ENCODE assay signal across 14 cellular contexts in genomic region chr5:56813302-56813701, GRCh38. TPM values are rescaled to one million over a fixed set of nuclear protein-coding genes. Genes with fewer than 3 reads are reported as not detected.
A peak's percentile ranks its signal among the peaks of the same experiment; 100 is the strongest.
DNase-seq lines count a peak whose midpoint lies in the region; ATAC-seq lines count a peak whose summit lies in the region.
"Had no signal": no experiment of that assay in that cellular context is flagged by ENCODE, and none has a peak within 500 bp of the region (broad histone marks: within the 10 kb centered on the region; RNA-seq: fewer than 3 reads in every experiment).

No MANE protein-coding gene starts in this region.

- H3K36me3 Mint-ChIP-seq in IgD-negative memory B cell = peaks cover under 1% of the 10 kb centered on the region
- peaks cover 15% of the 10 kb centered on the region for H3K36me3 Mint-ChIP-seq in activated CD4-positive, alpha-beta memory T cell treated with anti-CD3 and anti-CD28 coated beads, Interleukin-2, amount 10 ng/mL, durations not matched to agents 7 days and 5 days (ENCODE audit: low read depth)
- no peaks in the 10 kb centered on the region for H3K36me3 Mint-ChIP-seq in naive thymus-derived CD8-positive, alpha-beta T cell

- peaks cover 0 to 4% (median 0%) of the 10 kb centered on the region in 3 donors for H3K9me3 Mint-ChIP-seq in IgD-negative memory B cell
- no peaks in the 10 kb centered on the region for H3K9me3 Mint-ChIP-seq in activated CD4-positive, alpha-beta memory T cell treated with anti-CD3 and anti-CD28 coated beads, Interleukin-2, amount 10 ng/mL, durations not matched to agents 7 days and 5 days
- no peaks in the 10 kb centered on the region for H3K9me3 Mint-ChIP-seq in naive thymus-derived CD8-positive, alpha-beta T cell

- POLR2A ChIA-PET in activated CD4-positive, alpha-beta memory T cell treated with anti-CD3 and anti-CD28 coated beads, Interleukin-2, amount 10 ng/mL, durations not matched to agents 7 days and 5 days (lab: Charles Lee) = interaction anchor here (1.6 to 2.9 kb wide), 4 partner anchors 39 to 484 kb away, joined by 4 to 21 read pairs (median 15); no protein-coding TSS in a partner anchor
- POLR2A ChIA-PET in naive thymus-derived CD8-positive, alpha-beta T cell (lab: Charles Lee) = no interaction called here

- CTCF ChIA-PET in activated CD4-positive, alpha-beta memory T cell treated with anti-CD3 and anti-CD28 coated beads, Interleukin-2, amount 10 ng/mL, durations not matched to agents 7 days and 5 days (lab: Charles Lee) = interaction anchor here (0.8 to 1.7 kb wide), 3 partner anchors 45 to 877 kb away, joined by 3 read pairs; no protein-coding TSS in a partner anchor

- H3K4me3 Mint-ChIP-seq in IgD-negative memory B cell = peak overlapping the region; percentile 90 to 96 (median 94)
- H3K4me3 Mint-ChIP-seq in activated CD4-positive, alpha-beta memory T cell treated with anti-CD3 and anti-CD28 coated beads, Interleukin-2, amount 10 ng/mL, durations not matched to agents 7 days and 5 days = peak overlapping the region; percentile 86
- H3K4me3 Mint-ChIP-seq in naive thymus-derived CD8-positive, alpha-beta T cell = peak overlapping the region in 7 of 10 donors; percentile 9 to 94 (median 92)

- no peak for ATAC-seq in naive thymus-derived CD8-positive, alpha-beta T cell

- peak overlapping the region; percentile 93 to 99 (median 94) for H3K27ac Mint-ChIP-seq in IgD-negative memory B cell
- peak overlapping the region; percentile 36 for H3K27ac Mint-ChIP-seq in activated CD4-positive, alpha-beta memory T cell treated with anti-CD3 and anti-CD28 coated beads, Interleukin-2, amount 10 ng/mL, durations not matched to agents 7 days and 5 days
- peak overlapping the region in 3 of 10 donors; percentile 4 to 93 (median 52) for H3K27ac Mint-ChIP-seq in naive thymus-derived CD8-positive, alpha-beta T cell

- peak; percentile 25 to 31 for DNase-seq in NOMO-1 (lab: John Stamatoyannopoulos, UW; ENCODE audit: unreplicated experiment in 2 of 2)
- no peak for DNase-seq in NOMO-1 treated with dmso at 0.1 percent for 144 hours (lab: John Stamatoyannopoulos, UW; ENCODE audit: unreplicated experiment)
- no peak for DNase-seq in activated CD4-positive, alpha-beta memory T cell treated with anti-CD3 and anti-CD28 coated beads, Interleukin-2, amount 10 ng/mL, durations not matched to agents 7 days and 5 days
- no peak for DNase-seq in naive thymus-derived CD8-positive, alpha-beta T cell
- DNase-seq in cerebellar nuclear complex (lab: John Stamatoyannopoulos, UW) = no peak
- DNase-seq in HuH-7 (ENCODE audit: low spot score) = no peak
- DNase-seq in NCI-H2227 (lab: John Stamatoyannopoulos, UW; ENCODE audit: unreplicated experiment) = no peak
- DNase-seq: 8988T; activated naive CD4-positive, alpha-beta T cell treated with Interleukin-2 at 50 U/mL for 16 hours; HCEC 1CT; head of caudate nucleus; substantia nigra; SW 1271 had no signal

- H3K27me3 Mint-ChIP-seq in IgD-negative memory B cell = no peaks in the 10 kb centered on the region
- peaks cover 3% of the 10 kb centered on the region for H3K27me3 Mint-ChIP-seq in activated CD4-positive, alpha-beta memory T cell treated with anti-CD3 and anti-CD28 coated beads, Interleukin-2, amount 10 ng/mL, durations not matched to agents 7 days and 5 days
- H3K27me3 Mint-ChIP-seq in naive thymus-derived CD8-positive, alpha-beta T cell = no peaks in the 10 kb centered on the region

- peaks cover 15 to 21% (median 18%) of the 10 kb centered on the region in 3 donors for H3K4me1 Mint-ChIP-seq in IgD-negative memory B cell
- H3K4me1 Mint-ChIP-seq in activated CD4-positive, alpha-beta memory T cell treated with anti-CD3 and anti-CD28 coated beads, Interleukin-2, amount 10 ng/mL, durations not matched to agents 7 days and 5 days = peaks cover 30% of the 10 kb centered on the region
- H3K4me1 Mint-ChIP-seq in naive thymus-derived CD8-positive, alpha-beta T cell = peaks cover 9 to 33% (median 18%) of the 10 kb centered on the region in 4 donors

RNA-seq across cellular contexts. Expression of gene MAP3K1, which starts 2.0 kb away (rescaled TPM):
- polyA plus RNA-seq in IgD-negative memory B cell = 69.8 TPM
- 10 to 100 TPM; 47.5 to 49.5 TPM for total RNA-seq in activated CD4-positive, alpha-beta memory T cell treated with anti-CD3 and anti-CD28 coated beads, Interleukin-2, amount 10 ng/mL, durations not matched to agents 7 days and 5 days
- 10 to 100 TPM; 35.6 to 38.0 TPM for total RNA-seq in naive thymus-derived CD8-positive, alpha-beta T cell
- polyA plus RNA-seq in naive thymus-derived CD8-positive, alpha-beta T cell = 10 to 100 TPM; 15.3 to 20.3 (median 19.2) TPM

Comparison
In these comparisons a context has a peak if more than half of its experiments do, and no peak if none do; other contexts are left out.
1. DNase-seq: peak in NOMO-1 (2 of 2); none in NOMO-1 treated with dmso at 0.1 percent for 144 hours (single experiment), activated CD4-positive, alpha-beta memory T cell treated with anti-CD3 and anti-CD28 coated beads, Interleukin-2, amount 10 ng/mL, durations not matched to agents 7 days and 5 days (single experiment), naive thymus-derived CD8-positive, alpha-beta T cell (0 of 10), cerebellar nuclear complex (0 of 2), HuH-7 (single experiment) and NCI-H2227 (single experiment).
2. Peak in every context shown above with its lines, with median percentiles within 50 percentile points of each other: H3K4me3 Mint-ChIP-seq.